1 cellular context compared by ENCODE assay signal in genomic region chr15:89665449-89666146, GRCh38.
A peak's percentile ranks its signal among the peaks of the same experiment; 100 is the strongest.
TF ChIP-seq lines count a peak whose summit lies in the region.

No MANE protein-coding gene starts in this region.

TF ChIP-seq in K562, 482 proteins besides CTCF, POLR2A, EP300 and RAD21:
- no peak for TF ChIP-seq LCOR (CRISPR knock-in tag; IDR thresholded peaks at IDR 0.05)
- TF ChIP-seq TFAM (CRISPR knock-in tag; conservative IDR thresholded peaks at IDR 0.05), result no peak
- no peak for TF ChIP-seq KLF16 (IDR thresholded peaks at IDR 0.05)
- no peak for TF ChIP-seq POLR3G (IDR thresholded peaks at IDR 0.05; ENCODE audit: extremely low read depth, insufficient read length, insufficient replicate concordance)
- TF ChIP-seq HES1 (IDR thresholded peaks at IDR 0.05; ENCODE audit: low read depth), result no peak
- TF ChIP-seq CREBBP (IDR thresholded peaks at IDR 0.05; ENCODE audit: low read depth, low read length), result no peak
- no peak for TF ChIP-seq CREB1 (IDR thresholded peaks at IDR 0.05)
- no peak for TF ChIP-seq CREB1 (CRISPR knock-in tag; IDR thresholded peaks at IDR 0.05)
- no peak for TF ChIP-seq NEUROD1 (IDR thresholded peaks at IDR 0.05; ENCODE audit: borderline replicate concordance, low read depth, low read length, partially characterized antibody)
- TF ChIP-seq FOXP4 (CRISPR knock-in tag; IDR thresholded peaks at IDR 0.05; ENCODE audit: borderline replicate concordance), result no peak
- TF ChIP-seq KLF13 (tag; IDR thresholded peaks at IDR 0.05; ENCODE audit: borderline replicate concordance, low read depth), result no peak
- TF ChIP-seq ZFX (CRISPR knock-in tag; IDR thresholded peaks at IDR 0.05), result 0 out of 2 replicates have a peak, but pooled peaks have one; percentile 19
- no peak for TF ChIP-seq ZBED1 (IDR thresholded peaks at IDR 0.05)
- TF ChIP-seq TAF15 (IDR thresholded peaks at IDR 0.05; ENCODE audit: low read depth, low read length), result no peak
- TF ChIP-seq CHAMP1 (IDR thresholded peaks at IDR 0.05), result no peak
- no peak for TF ChIP-seq IRF9 (tag; IDR thresholded peaks at IDR 0.05)
- TF ChIP-seq NELFE (IDR thresholded peaks at IDR 0.05; ENCODE audit: insufficient read depth, insufficient read length), result no peak
- TF ChIP-seq CREM (IDR thresholded peaks at IDR 0.05; ENCODE audit: low read depth), result no peak
- no peak for TF ChIP-seq ZNF584 (CRISPR knock-in tag; IDR thresholded peaks at IDR 0.05; ENCODE audit: low read depth)
- no peak for TF ChIP-seq TCF15 (CRISPR knock-in tag; IDR thresholded peaks at IDR 0.05)
- TF ChIP-seq SMAD1 (IDR thresholded peaks at IDR 0.05; ENCODE audit: low read depth, low read length, partially characterized antibody), result no peak
- TF ChIP-seq NFE2L1 (tag; IDR thresholded peaks at IDR 0.05; ENCODE audit: borderline replicate concordance, low read depth), result no peak
- no peak for TF ChIP-seq SNAPC5 (CRISPR knock-in tag; IDR thresholded peaks at IDR 0.05)
- TF ChIP-seq PRMT5 (CRISPR knock-in tag; IDR thresholded peaks at IDR 0.05), result no peak
- TF ChIP-seq UBTF (IDR thresholded peaks at IDR 0.05; ENCODE audit: borderline replicate concordance in 1 of 2, low read depth in 2 of 2, low read length in 2 of 2), result 0 out of 4 replicates have a peak, but pooled peaks of 1 of the 2 experiments have one; percentile 39
- TF ChIP-seq HNRNPLL (IDR thresholded peaks at IDR 0.05; ENCODE audit: low read depth, low read length, poor library complexity, severe bottlenecking), result peak; percentile 68
- no peak for TF ChIP-seq SREBF2 (CRISPR knock-in tag; IDR thresholded peaks at IDR 0.05)
- peak; percentile 38 to 45; a peak in 1 of 4 replicates for TF ChIP-seq NRF1 (conservative IDR thresholded peaks at IDR 0.05 in 1 of 2, IDR thresholded peaks at IDR 0.05 in 1 of 2)
- no peak for TF ChIP-seq BRF2 (IDR thresholded peaks at IDR 0.05; ENCODE audit: borderline replicate concordance, insufficient read depth, insufficient read length)
- no peak for TF ChIP-seq ARID2 (IDR thresholded peaks at IDR 0.05)
- TF ChIP-seq MBD1 (CRISPR knock-in tag; IDR thresholded peaks at IDR 0.05), result no peak
TF ChIP-seq in K562: peak in this region for 4.
